Comparison of ENCODE assay signal across 10 cellular contexts in the genomic region with DNA sequence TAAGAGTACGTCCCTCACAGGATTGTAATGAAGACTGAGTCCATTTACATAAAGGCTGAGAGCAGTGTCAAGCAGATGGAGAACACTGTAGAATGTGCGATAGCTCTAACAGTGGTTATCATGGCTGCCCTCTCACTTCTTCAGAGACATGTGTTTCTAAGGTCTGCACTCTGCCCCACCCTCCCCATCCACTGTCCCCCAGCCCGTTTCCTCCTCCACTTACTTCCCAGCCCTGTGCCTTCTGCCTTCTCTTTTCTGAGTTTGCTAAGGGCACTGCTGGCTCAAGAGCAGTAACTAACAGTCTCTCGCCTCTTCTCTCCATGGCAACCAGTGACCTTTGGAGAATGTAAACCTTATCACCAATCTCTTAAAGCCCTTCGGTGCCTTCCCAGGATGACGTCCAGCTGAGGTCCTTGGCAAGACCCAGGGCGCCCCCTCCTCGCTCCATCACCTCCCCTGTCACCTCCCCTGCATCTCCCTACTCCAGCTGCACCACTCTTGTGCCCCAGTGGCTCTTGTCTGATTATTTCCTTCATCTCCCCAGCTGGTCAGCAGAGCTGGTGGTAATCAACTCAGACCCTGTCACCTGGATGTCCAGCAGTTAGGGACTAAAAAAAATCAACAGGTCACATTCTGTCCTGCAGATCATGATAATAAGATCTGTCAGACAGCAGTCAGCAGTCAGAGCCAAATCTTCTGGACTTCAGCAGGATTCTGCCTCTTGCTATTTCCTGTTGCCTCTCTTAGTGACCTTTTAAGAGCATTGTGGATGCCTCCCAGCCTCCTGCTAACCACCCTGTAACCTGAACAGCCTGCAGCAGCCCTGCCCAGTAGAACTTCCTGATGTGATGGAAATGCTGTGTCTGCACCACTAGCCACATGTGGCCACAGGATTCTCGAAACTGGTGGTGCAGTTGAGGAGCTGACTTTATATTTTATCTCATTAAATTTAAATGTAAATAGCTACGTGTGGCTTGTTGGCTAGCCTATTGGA. TPM values are rescaled to one million over a fixed set of nuclear protein-coding genes. Genes with fewer than 3 reads are reported as not detected.
A peak's percentile ranks its signal among the peaks of the same experiment; 100 is the strongest.
DNase-seq lines count a peak whose midpoint lies in the region; ATAC-seq and TF ChIP-seq lines count a peak whose summit lies in the region.
"Had no signal": no experiment of that assay in that cellular context is flagged by ENCODE, and none has a peak within 500 bp of the region (broad histone marks: within the 10 kb centered on the region; RNA-seq: fewer than 3 reads in every experiment).

No MANE protein-coding gene starts in this region.

- DNase-seq in AG10803 (ENCODE audit: low read depth) (peak; percentile 27), HS-5 (ENCODE audit: low read depth) (peak; percentile 18), immature natural killer cell (no peak), Peyer's patch (no peak)
- DNase-seq in activated naive CD8-positive, alpha-beta T cell treated with anti-CD3 and anti-CD28 coated beads for 36 hours: peak; percentile 18
- DNase-seq: activated CD8-positive, alpha-beta memory T cell treated with anti-CD3 and anti-CD28 coated beads, Interleukin-2, amount 50 U/mL, for 4 hours; NCI-H524 had no signal

- H3K27me3 ChIP-seq in Peyer's patch (no peaks in the 10 kb centered on the region), gastroesophageal sphincter (no peaks in the 10 kb centered on the region)

- H3K9me3 Mint-ChIP-seq in activated naive CD8-positive, alpha-beta T cell treated with anti-CD3 and anti-CD28 coated beads for 36 hours: no peaks in the 10 kb centered on the region
- no peaks in the 10 kb centered on the region for H3K9me3 Mint-ChIP-seq in immature natural killer cell

- WGBS in gastroesophageal sphincter (ENCODE audit: low coverage in 1 of 2), 2 donors: 45 to 57% methylated on average over 8 to 9 of the region's 10 CpGs

- H3K4me1 Mint-ChIP-seq in activated naive CD8-positive, alpha-beta T cell treated with anti-CD3 and anti-CD28 coated beads for 36 hours: peaks cover 19% of the 10 kb centered on the region
- peaks cover 52 to 59% of the 10 kb centered on the region in 2 donors for H3K4me1 Mint-ChIP-seq in immature natural killer cell

- H3K36me3 Mint-ChIP-seq in activated naive CD8-positive, alpha-beta T cell treated with anti-CD3 and anti-CD28 coated beads for 36 hours: peaks cover 21% of the 10 kb centered on the region
- peaks cover 3 to 17% (median 16%) of the 10 kb centered on the region in 3 donors for H3K36me3 Mint-ChIP-seq in immature natural killer cell

- TF ChIP-seq CTCF in AG10803 (conservative IDR thresholded peaks at IDR 0.05; ENCODE audit: low read length) (no peak), Peyer's patch (IDR thresholded peaks at IDR 0.05) (no peak), gastroesophageal sphincter (IDR thresholded peaks at IDR 0.05) (no peak)

- H3K27me3 Mint-ChIP-seq in activated naive CD8-positive, alpha-beta T cell treated with anti-CD3 and anti-CD28 coated beads for 36 hours: no peaks in the 10 kb centered on the region
- H3K27me3 Mint-ChIP-seq in immature natural killer cell (ENCODE audit: low read depth in 3 of 3): peaks cover 0 to 2% (median 0%) of the 10 kb centered on the region in 3 donors

- H3K36me3 ChIP-seq in Peyer's patch (peaks cover 0 to 16% (median 0%) of the 10 kb centered on the region in 3 donors), gastroesophageal sphincter (peaks cover 0 to 30% of the 10 kb centered on the region in 2 donors)

- no peak for TF ChIP-seq EP300 in gastroesophageal sphincter (IDR thresholded peaks at IDR 0.05)

- TF ChIP-seq POLR2A in Peyer's patch (IDR thresholded peaks at IDR 0.05): no peak
- TF ChIP-seq POLR2A in gastroesophageal sphincter (IDR thresholded peaks at IDR 0.05): no peak

- no peak overlapping the region for H3K27ac ChIP-seq in Peyer's patch
- peak overlapping the region in 1 of 4 donors; percentile 51 for H3K27ac ChIP-seq in gastroesophageal sphincter

- H3K27ac Mint-ChIP-seq in activated naive CD8-positive, alpha-beta T cell treated with anti-CD3 and anti-CD28 coated beads for 36 hours: peak overlapping the region; percentile 72
- H3K27ac Mint-ChIP-seq in immature natural killer cell: peak overlapping the region in 5 of 6 donors; percentile 9 to 82 (median 64)

- H3K9me3 ChIP-seq in Peyer's patch (no peaks in the 10 kb centered on the region), gastroesophageal sphincter (no peaks in the 10 kb centered on the region)

- H3K4me3 ChIP-seq in AG10803 (ENCODE audit: low read length): no peak overlapping the region
- H3K4me3 ChIP-seq in Peyer's patch: no peak overlapping the region
- H3K4me3 ChIP-seq in gastroesophageal sphincter: no peak overlapping the region

- H3K4me1 ChIP-seq in Peyer's patch (no peaks in the 10 kb centered on the region), gastroesophageal sphincter (peaks cover 0 to 18% (median 7%) of the 10 kb centered on the region in 3 donors)

- ATAC-seq in GM21619 (IDR thresholded peaks at IDR 0.05; ENCODE audit: unreplicated experiment) (no peak), HG02970 (IDR thresholded peaks at IDR 0.05; ENCODE audit: low FRiP score, unreplicated experiment) (no peak), gastroesophageal sphincter (no peak)

- H3K4me3 Mint-ChIP-seq in activated naive CD8-positive, alpha-beta T cell treated with anti-CD3 and anti-CD28 coated beads for 36 hours: no peak overlapping the region
- peak overlapping the region in 1 of 5 donors; percentile 12 for H3K4me3 Mint-ChIP-seq in immature natural killer cell

RNA-seq across cellular contexts. Expression of a gene that starts 9.0 kb away (rescaled TPM):
- 10 to 100 TPM; 32.0 to 35.9 TPM for total RNA-seq in activated naive CD8-positive, alpha-beta T cell treated with anti-CD3 and anti-CD28 coated beads for 36 hours
- polyA plus RNA-seq in immature natural killer cell: 10 to 100 TPM; 46.3 to 68.9 (median 59.1) TPM
- total RNA-seq in Peyer's patch: 1 to 10 TPM; 1.7 to 4.2 (median 2.7) TPM
- total RNA-seq in gastroesophageal sphincter: 10 to 100 TPM in 2 of 4 donors, 1 to 10 TPM in 2; 4.6 to 13.2 (median 8.1) TPM

RNA-seq across cellular contexts. Expression of a gene that starts 30.6 kb away (rescaled TPM):
- not detected for total RNA-seq in activated naive CD8-positive, alpha-beta T cell treated with anti-CD3 and anti-CD28 coated beads for 36 hours
- not detected for polyA plus RNA-seq in immature natural killer cell
- total RNA-seq in Peyer's patch (not detected), gastroesophageal sphincter (not detected)

Comparison
In these comparisons a context has a peak if more than half of its experiments do, and no peak if none do; other contexts are left out.
1. DNase-seq: peak in AG10803 (single experiment), HS-5 (single experiment) and activated naive CD8-positive, alpha-beta T cell treated with anti-CD3 and anti-CD28 coated beads for 36 hours (single experiment); none in immature natural killer cell (0 of 3) and Peyer's patch (0 of 3).